33 cellular contexts compared by ENCODE assay signal in genomic region chr1:91696321-91696720, GRCh38.
DNase-seq lines count a peak whose midpoint lies in the region; ATAC-seq and TF ChIP-seq lines count a peak whose summit lies in the region.
"Had no signal": no experiment of that assay in that cellular context is flagged by ENCODE, and none has a peak within 500 bp of the region (broad histone marks: within the 10 kb centered on the region; RNA-seq: fewer than 3 reads in every experiment).

No MANE protein-coding gene starts in this region.

- no peak for DNase-seq in SK-N-MC (ENCODE audit: low read depth, low spot score)
- DNase-seq in cardiac fibroblast (ENCODE audit: low read depth in 2 of 2): peak; percentile 12 to 34
- DNase-seq in foreskin melanocyte: peak; percentile 24
- no peak for DNase-seq in stimulated activated effector memory CD8-positive, alpha-beta T cell treated with anti-CD3 and anti-CD28 coated beads, Interleukin-12 subunit alpha, Interleukin-12 subunit beta, amount 100 ng/mL, for 72 hours (ENCODE audit: low spot score in 2 of 2)
- no peak for DNase-seq in DMS153 treated with DMSO at 0.1 percent for 48 hours (lab: John Stamatoyannopoulos, UW; ENCODE audit: unreplicated experiment)
- DNase-seq in A172 (ENCODE audit: low spot score): no peak
- DNase-seq: activated CD4-positive, alpha-beta memory T cell treated with anti-CD3 and anti-CD28 coated beads, Interleukin-2, amount 10 ng/mL, durations not matched to agents 7 days and 5 days; activated CD8-positive, alpha-beta memory T cell treated with anti-CD3 and anti-CD28 coated beads, Interleukin-2, amount 50 U/mL, for 4 hours; activated effector memory CD4-positive, alpha-beta T cell treated with Interleukin-2 at 50 U/mL for 16 hours; aorta; colonic mucosa; effector memory CD4-positive, alpha-beta T cell; erythroblast; H7; KBM-7; NCI-H1092 treated with DMSO at 0.1 percent for 48 hours; NCI-H1930; NCI-H524 treated with DMSO at 0.1 percent for 48 hours; Peyer's patch; posterior cingulate gyrus; right cardiac atrium; SHP77; stimulated activated CD4-positive, alpha-beta T cell treated with anti-CD3 and anti-CD28 coated beads, Interleukin-2, amount 100 ng/mL, for 24 hours; tibial artery had no signal

- no peak for ATAC-seq in stimulated activated effector memory CD8-positive, alpha-beta T cell treated with anti-CD3 and anti-CD28 coated beads, Interleukin-12 subunit alpha, Interleukin-12 subunit beta, amount 100 ng/mL, for 72 hours
- no peak for ATAC-seq in GM21528 (IDR thresholded peaks at IDR 0.05; ENCODE audit: low FRiP score, unreplicated experiment)
- ATAC-seq: gastroesophageal sphincter, GM12878, right cardiac atrium had no signal

- H3K36me3 Mint-ChIP-seq in stimulated activated effector memory CD8-positive, alpha-beta T cell treated with anti-CD3 and anti-CD28 coated beads, Interleukin-12 subunit alpha, Interleukin-12 subunit beta, amount 100 ng/mL, for 72 hours: peaks cover 75% of the 10 kb centered on the region
- H3K36me3 Mint-ChIP-seq: memory B cell had no signal

- no peaks in the 10 kb centered on the region for H3K36me3 ChIP-seq in SK-N-MC (ENCODE audit: insufficient read depth, low read length)
- H3K36me3 ChIP-seq: cardiac muscle cell, colonic mucosa had no signal

- H3K9me3 ChIP-seq in SK-N-MC (ENCODE audit: low read depth, low read length): no peaks in the 10 kb centered on the region
- H3K9me3 ChIP-seq: BLaER1, colonic mucosa, gastroesophageal sphincter, Peyer's patch, tibial artery had no signal

- H3K9me3 Mint-ChIP-seq in stimulated activated effector memory CD8-positive, alpha-beta T cell treated with anti-CD3 and anti-CD28 coated beads, Interleukin-12 subunit alpha, Interleukin-12 subunit beta, amount 100 ng/mL, for 72 hours: no peaks in the 10 kb centered on the region
- H3K9me3 Mint-ChIP-seq: activated CD4-positive, alpha-beta memory T cell treated with anti-CD3 and anti-CD28 coated beads, Interleukin-2, amount 10 ng/mL, durations not matched to agents 7 days and 5 days; memory B cell; stimulated activated naive CD8-positive, alpha-beta T cell treated with anti-CD3 and anti-CD28 coated beads, Interleukin-15, Interleukin-2, amounts not matched to agents 100 ng/mL and 50 ng/mL, for 24 hours; T-helper 2 cell treated with Interferon-gamma antibody and Interleukin-4, amounts not matched to agents 5 μg/mL and 100 μg/mL, for 36 hours had no signal

- no peak overlapping the region for H3K9ac ChIP-seq in SK-N-MC (ENCODE audit: insufficient read length)
- H3K9ac ChIP-seq: BLaER1 had no signal

- peaks cover 50% of the 10 kb centered on the region for H3K4me1 Mint-ChIP-seq in stimulated activated effector memory CD8-positive, alpha-beta T cell treated with anti-CD3 and anti-CD28 coated beads, Interleukin-12 subunit alpha, Interleukin-12 subunit beta, amount 100 ng/mL, for 72 hours

- no peak overlapping the region for H3K4me3 ChIP-seq in SK-N-MC
- H3K4me3 ChIP-seq in cardiac fibroblast (replicated peaks in 1 of 2; ENCODE audit: low read depth in 2 of 2, low read length in 2 of 2): no peak overlapping the region
- H3K4me3 ChIP-seq: BLaER1, cardiac muscle cell, colonic mucosa, gastroesophageal sphincter, GM12878, hepatocyte, Peyer's patch, tibial artery had no signal

- peak overlapping the region; percentile 61 for H3K4me3 Mint-ChIP-seq in stimulated activated effector memory CD8-positive, alpha-beta T cell treated with anti-CD3 and anti-CD28 coated beads, Interleukin-12 subunit alpha, Interleukin-12 subunit beta, amount 100 ng/mL, for 72 hours
- H3K4me3 Mint-ChIP-seq: memory B cell; stimulated activated naive CD8-positive, alpha-beta T cell treated with anti-CD3 and anti-CD28 coated beads, Interleukin-15, Interleukin-2, amounts not matched to agents 100 ng/mL and 50 ng/mL, for 24 hours had no signal

- no peak for TF ChIP-seq CTCF in cardiac fibroblast (IDR thresholded peaks at IDR 0.05; ENCODE audit: low read depth, low read length)

- H3K27ac ChIP-seq in SK-N-MC: peak overlapping the region; percentile 38; the same call in 1 of the 2 replicates
- H3K27ac ChIP-seq: BLaER1, cardiac muscle cell, colonic mucosa, Peyer's patch had no signal

- H3K27ac Mint-ChIP-seq in stimulated activated effector memory CD8-positive, alpha-beta T cell treated with anti-CD3 and anti-CD28 coated beads, Interleukin-12 subunit alpha, Interleukin-12 subunit beta, amount 100 ng/mL, for 72 hours: no peak overlapping the region
- H3K27ac Mint-ChIP-seq: memory B cell had no signal

Comparison
In these comparisons a context has a peak if more than half of its experiments do, and no peak if none do; other contexts are left out.
1. DNase-seq: peak in cardiac fibroblast (2 of 2) and foreskin melanocyte (single experiment); none in SK-N-MC (single experiment), stimulated activated effector memory CD8-positive, alpha-beta T cell treated with anti-CD3 and anti-CD28 coated beads, Interleukin-12 subunit alpha, Interleukin-12 subunit beta, amount 100 ng/mL, for 72 hours (0 of 2), DMS153 treated with DMSO at 0.1 percent for 48 hours (single experiment) and A172 (single experiment).